1 cellular context compared by ENCODE assay signal in genomic region chr19:13784731-13785452, GRCh38.
A peak's percentile ranks its signal among the peaks of the same experiment; 100 is the strongest.
TF ChIP-seq lines count a peak whose summit lies in the region.

No MANE protein-coding gene starts in this region.

TF ChIP-seq in GM23338, 12 proteins besides CTCF, POLR2A, EP300 and RAD21:
- TF ChIP-seq EZH2 (IDR thresholded peaks at IDR 0.05; ENCODE audit: low read depth, unreplicated experiment) (no peak), REST (IDR thresholded peaks at IDR 0.05; ENCODE audit: unreplicated experiment) (peak; percentile 13), ZNF462 (CRISPR knock-in tag; IDR thresholded peaks at IDR 0.05) (no peak), CREB1 (CRISPR knock-in tag; IDR thresholded peaks at IDR 0.05; ENCODE audit: low read depth) (peak; percentile 45; the same call in 1 of the 2 replicates)
